ENCODE assay signal across 19 cellular contexts in genomic region chr11:3338569-3339565, GRCh38. TPM values are rescaled to one million over a fixed set of nuclear protein-coding genes. Genes with fewer than 3 reads are reported as not detected.
DNase-seq lines count a peak whose midpoint lies in the region; ATAC-seq and TF ChIP-seq lines count a peak whose summit lies in the region.
"Had no signal": no experiment of that assay in that cellular context is flagged by ENCODE, and none has a peak within 500 bp of the region (broad histone marks: within the 10 kb centered on the region; RNA-seq: fewer than 3 reads in every experiment).

No MANE protein-coding gene starts in this region.

- H4K20me1 ChIP-seq in BLaER1: no peaks in the 10 kb centered on the region
- H4K20me1 ChIP-seq in BLaER1 treated with 17β-estradiol and CSF1 and Interleukin-3, amounts not matched to agents 10 nM and 100 nM: peaks cover 0 to 9% (median 0%) of the 10 kb centered on the region in 11 experiments; a peak in 1 of 22 replicates

- no peaks in the 10 kb centered on the region for H3K27me3 ChIP-seq in BLaER1
- peaks cover 0 to 6% (median 0%) of the 10 kb centered on the region in 11 experiments; a peak in 1 of 22 replicates for H3K27me3 ChIP-seq in BLaER1 treated with 17β-estradiol and CSF1 and Interleukin-3, amounts not matched to agents 10 nM and 100 nM
- H3K27me3 ChIP-seq in prostate gland (replicated peaks; ENCODE audit: insufficient read depth): peaks cover 2% of the 10 kb centered on the region

- H3K9me3 Mint-ChIP-seq in neural crest cell: peaks cover 7% of the 10 kb centered on the region
- H3K9me3 Mint-ChIP-seq in activated CD4-positive, alpha-beta memory T cell treated with anti-CD3 and anti-CD28 coated beads for 36 hours: no peaks in the 10 kb centered on the region

- no peak overlapping the region for H3K4me3 Mint-ChIP-seq in T-helper 17 cell
- no peak overlapping the region for H3K4me3 Mint-ChIP-seq in neural crest cell
- H3K4me3 Mint-ChIP-seq in activated CD4-positive, alpha-beta memory T cell treated with anti-CD3 and anti-CD28 coated beads for 36 hours: no peak overlapping the region
- H3K4me3 Mint-ChIP-seq: CD4-positive, alpha-beta memory T cell; GM23338 had no signal

- H3K27ac Mint-ChIP-seq in T-helper 17 cell (peak overlapping the region; percentile 88), neural crest cell (ENCODE audit: unreplicated experiment) (peak overlapping the region; percentile 35)
- H3K27ac Mint-ChIP-seq in activated CD4-positive, alpha-beta memory T cell treated with anti-CD3 and anti-CD28 coated beads for 36 hours: no peak overlapping the region
- H3K27ac Mint-ChIP-seq: GM23338 had no signal

- H3K4me3 ChIP-seq in BLaER1: no peak overlapping the region
- no peak overlapping the region for H3K4me3 ChIP-seq in BLaER1 treated with 17β-estradiol and CSF1 and Interleukin-3, amounts not matched to agents 10 nM and 100 nM
- H3K4me3 ChIP-seq in prostate gland: no peak overlapping the region
- H3K4me3 ChIP-seq: GM23338, HAP-1 had no signal

- TF ChIP-seq POLR2A in prostate gland (IDR thresholded peaks at IDR 0.05): no peak

- H3K27ac ChIP-seq in BLaER1 (no peak overlapping the region), prostate gland (no peak overlapping the region)
- H3K27ac ChIP-seq in BLaER1 treated with 17β-estradiol and CSF1 and Interleukin-3, amounts not matched to agents 10 nM and 100 nM: no peak overlapping the region

- H3K36me3 Mint-ChIP-seq in T-helper 17 cell (ENCODE audit: low read depth) (peaks cover 7% of the 10 kb centered on the region), neural crest cell (ENCODE audit: low read depth) (peaks cover 3% of the 10 kb centered on the region)
- no peaks in the 10 kb centered on the region for H3K36me3 Mint-ChIP-seq in activated CD4-positive, alpha-beta memory T cell treated with anti-CD3 and anti-CD28 coated beads for 36 hours
- H3K36me3 Mint-ChIP-seq: CD4-positive, alpha-beta memory T cell had no signal

- DNase-seq in T-helper 17 cell (no peak), neural crest cell (ENCODE audit: low read depth, low spot score) (no peak), prostate gland (ENCODE audit: low spot score) (no peak)
- DNase-seq in activated CD4-positive, alpha-beta memory T cell treated with anti-CD3 and anti-CD28 coated beads for 36 hours: no peak
- DNase-seq: Caco-2, IMR-90, NCI-H1048, NCI-H1436, NCI-H187 treated with DMSO at 0.1 percent for 48 hours, NCI-H345, NCI-H524, NCI-H82 had no signal

- H3K9me3 ChIP-seq in BLaER1 (no peaks in the 10 kb centered on the region), T-helper 17 cell (ENCODE audit: control insufficient read depth, low read length, poor library complexity, severe bottlenecking) (no peaks in the 10 kb centered on the region), prostate gland (no peaks in the 10 kb centered on the region)
- peaks cover 0 to 15% (median 0%) of the 10 kb centered on the region in 11 experiments; a peak in 2 of 22 replicates for H3K9me3 ChIP-seq in BLaER1 treated with 17β-estradiol and CSF1 and Interleukin-3, amounts not matched to agents 10 nM and 100 nM (replicated peaks in 1 of 11)
- H3K9me3 ChIP-seq: Caco-2 had no signal

- ATAC-seq in T-helper 17 cell (no peak), GM21447 (IDR thresholded peaks at IDR 0.05; ENCODE audit: unreplicated experiment) (no peak), HG02973 (IDR thresholded peaks at IDR 0.05; ENCODE audit: unreplicated experiment) (no peak)
- ATAC-seq: GM23338 had no signal

- peak overlapping the region; percentile 73 for H3K4me2 ChIP-seq in BLaER1
- H3K4me2 ChIP-seq in BLaER1 treated with 17β-estradiol and CSF1 and Interleukin-3, amounts not matched to agents 10 nM and 100 nM: peak overlapping the region in 9 of 11 experiments; percentile 19 to 79 (median 67); a peak in 17 of 22 replicates
- H3K4me2 ChIP-seq: GM23338 had no signal

- H3K27me3 Mint-ChIP-seq in T-helper 17 cell (peaks cover 45% of the 10 kb centered on the region), neural crest cell (ENCODE audit: low read depth) (peaks cover 18% of the 10 kb centered on the region)
- H3K27me3 Mint-ChIP-seq in activated CD4-positive, alpha-beta memory T cell treated with anti-CD3 and anti-CD28 coated beads for 36 hours: peaks cover 32% of the 10 kb centered on the region

- H3K36me3 ChIP-seq in BLaER1 (no peaks in the 10 kb centered on the region), prostate gland (no peaks in the 10 kb centered on the region)
- H3K36me3 ChIP-seq in BLaER1 treated with 17β-estradiol and CSF1 and Interleukin-3, amounts not matched to agents 10 nM and 100 nM: no peaks in the 10 kb centered on the region
- H3K36me3 ChIP-seq: HAP-1 had no signal

- POLR2A ChIA-PET in activated CD4-positive, alpha-beta memory T cell treated with anti-CD3 and anti-CD28 coated beads for 36 hours (lab: Charles Lee): no interaction called here

- intact Hi-C loops in prostate gland (cut with DNase I): no loop called here
- intact Hi-C loops in activated CD4-positive, alpha-beta memory T cell treated with anti-CD3 and anti-CD28 coated beads for 36 hours (cut with micrococcal nuclease): no loop called here

- CTCF ChIA-PET in activated CD4-positive, alpha-beta memory T cell treated with anti-CD3 and anti-CD28 coated beads for 36 hours (lab: Charles Lee): interaction anchor here (3.9 kb wide), 1 partner anchor 70 kb away, joined by 68 read pairs; no protein-coding TSS in a partner anchor

- no peak for TF ChIP-seq CTCF in neural crest cell (conservative IDR thresholded peaks at IDR 0.05)
- TF ChIP-seq CTCF in prostate gland (IDR thresholded peaks at IDR 0.05): no peak

- peaks cover 7% of the 10 kb centered on the region for H3K4me1 Mint-ChIP-seq in T-helper 17 cell
- no peaks in the 10 kb centered on the region for H3K4me1 Mint-ChIP-seq in neural crest cell
- no peaks in the 10 kb centered on the region for H3K4me1 Mint-ChIP-seq in activated CD4-positive, alpha-beta memory T cell treated with anti-CD3 and anti-CD28 coated beads for 36 hours (ENCODE audit: low read depth)
- H3K4me1 Mint-ChIP-seq: CD4-positive, alpha-beta memory T cell had no signal

- 88% methylated on average over 8 of the region's 8 CpGs for WGBS in prostate gland

- no peak overlapping the region for H3K9ac ChIP-seq in BLaER1
- H3K9ac ChIP-seq in BLaER1 treated with 17β-estradiol and CSF1 and Interleukin-3, amounts not matched to agents 10 nM and 100 nM: no peak overlapping the region

- H3K4me1 ChIP-seq in BLaER1 (peaks cover 25% of the 10 kb centered on the region), prostate gland (replicated peaks) (no peaks in the 10 kb centered on the region)
- H3K4me1 ChIP-seq in BLaER1 treated with 17β-estradiol and CSF1 and Interleukin-3, amounts not matched to agents 10 nM and 100 nM: peaks cover 0 to 26% (median 19%) of the 10 kb centered on the region in 10 experiments; a peak in 14 of 20 replicates
- H3K4me1 ChIP-seq: HAP-1 had no signal

RNA-seq across cellular contexts. Expression of gene ZNF195, which starts 40.1 kb away (rescaled TPM):
- total RNA-seq in T-helper 17 cell (10 to 100 TPM; 21.5 to 27.6 TPM), neural crest cell (70.4 and 71.7 TPM in 2 replicates), prostate gland (10 to 100 TPM; 29.6 to 33.2 TPM)
- total RNA-seq in activated CD4-positive, alpha-beta memory T cell treated with anti-CD3 and anti-CD28 coated beads for 36 hours: 10 to 100 TPM; 33.8 to 34.3 TPM
